23 cellular contexts compared by ENCODE assay signal in the genomic region with DNA sequence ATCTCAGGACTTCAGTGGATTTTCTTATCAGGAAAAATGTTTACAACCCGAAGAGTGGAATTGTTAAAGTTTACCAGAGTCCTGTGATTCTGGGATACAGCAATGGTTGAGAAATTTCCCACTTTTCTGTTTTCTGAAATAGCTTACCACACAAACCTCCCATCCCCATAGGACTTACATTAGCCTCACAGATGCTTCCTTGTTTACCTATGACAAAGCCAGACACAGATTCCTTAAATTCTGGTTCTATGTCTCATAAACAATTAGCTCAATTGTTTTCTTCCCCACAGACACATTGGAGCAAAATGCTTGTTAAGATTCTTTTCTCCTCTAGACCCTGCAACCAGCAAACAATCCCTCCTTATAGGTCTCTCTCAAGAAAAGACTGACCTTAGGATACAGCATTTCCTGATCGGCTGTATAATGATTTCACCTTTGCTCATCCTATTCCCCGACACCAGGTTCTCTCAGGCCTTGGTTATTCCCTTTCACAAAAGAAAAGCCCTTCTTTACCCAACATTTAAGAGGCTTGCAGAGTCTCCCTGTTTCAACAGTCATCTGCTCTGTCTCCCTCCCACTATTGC.
DNase-seq lines count a peak whose midpoint lies in the region; ATAC-seq, FAIRE-seq and TF ChIP-seq lines count a peak whose summit lies in the region.
"Had no signal": no experiment of that assay in that cellular context is flagged by ENCODE, and none has a peak within 500 bp of the region (broad histone marks: within the 10 kb centered on the region; RNA-seq: fewer than 3 reads in every experiment).

No MANE protein-coding gene starts in this region.

- H3K9me3 ChIP-seq in mesenchymal stem cell (ENCODE audit: control insufficient read depth, low read length) = peaks cover 17% of the 10 kb centered on the region
- H3K9me3 ChIP-seq: pancreas, sigmoid colon, testis had no signal

- no peak overlapping the region for H2AFZ ChIP-seq in mesenchymal stem cell (ENCODE audit: low read depth, low read length)

- H3K27ac ChIP-seq in mesenchymal stem cell (ENCODE audit: low read length, poor library complexity, severe bottlenecking) = peak overlapping the region; percentile 25
- H3K27ac ChIP-seq: brain microvascular endothelial cell, C4-2B, pancreas, sigmoid colon, testis had no signal

- H3K79me1 ChIP-seq in mesenchymal stem cell (replicated peaks; ENCODE audit: low read length, poor library complexity, severe bottlenecking) = no peaks in the 10 kb centered on the region

- WGBS in mesenchymal stem cell = 9% methylated on average over 3 of the region's 3 CpGs

- H2BK120ac ChIP-seq in mesenchymal stem cell (ENCODE audit: low read depth, low read length) = no peak overlapping the region

- H3K4me2 ChIP-seq in mesenchymal stem cell (ENCODE audit: low read length, poor library complexity, severe bottlenecking) = no peak overlapping the region

- no peak overlapping the region for H3K23ac ChIP-seq in mesenchymal stem cell (ENCODE audit: low read length in 2 of 2)

- H3K27me3 ChIP-seq in bronchial epithelial cell (ENCODE audit: control insufficient read depth, insufficient read depth, low read length) = no peaks in the 10 kb centered on the region
- H3K27me3 ChIP-seq in mesenchymal stem cell (ENCODE audit: control insufficient read depth in 1 of 2, insufficient read depth in 1 of 2, low read length in 2 of 2) = no peaks in the 10 kb centered on the region
- H3K27me3 ChIP-seq: brain microvascular endothelial cell, pancreas, sigmoid colon, testis had no signal

- H2BK12ac ChIP-seq in mesenchymal stem cell (ENCODE audit: low read length in 2 of 2) = no peak overlapping the region

- DNase-seq in COLO829 (ENCODE audit: low spot score) (peak; percentile 6), HuH-7 (ENCODE audit: low spot score) (peak; percentile 2), bronchial epithelial cell (ENCODE audit: low read depth) (peak; percentile 1), mesenchymal stem cell (peak; percentile 69), MV-4-11 (lab: John Stamatoyannopoulos, UW) (no peak)
- DNase-seq in activated CD4-positive, alpha-beta T cell treated with anti-CD3 and anti-CD28 coated beads for 4 hours = no peak
- DNase-seq: ACHN; activated CD4-positive, alpha-beta T cell treated with anti-CD3 and anti-CD28 coated beads, Interleukin-2, amount 10 ng/mL, durations not matched to agents 24 days and 14 days; activated naive CD8-positive, alpha-beta T cell treated with anti-CD3 and anti-CD28 coated beads, Interleukin-2, amount 50 U/mL, for 24 hours; brain microvascular endothelial cell; cortex of kidney; naive thymus-derived CD8-positive, alpha-beta T cell; NCI-H2171 treated with DMSO at 0.1 percent for 48 hours; NCI-H69; pancreas; sigmoid colon; testis had no signal

- TF ChIP-seq CTCF in bronchial epithelial cell (IDR thresholded peaks at IDR 0.05; ENCODE audit: insufficient read depth, low read length, severe bottlenecking) = no peak

- no peak overlapping the region for H2BK5ac ChIP-seq in mesenchymal stem cell (ENCODE audit: low read depth, low read length, poor library complexity, severe bottlenecking)

- no peak overlapping the region for H4K8ac ChIP-seq in mesenchymal stem cell (ENCODE audit: low read length)

- H3K18ac ChIP-seq in mesenchymal stem cell (ENCODE audit: low read depth in 1 of 2, low read length in 2 of 2) = no peak overlapping the region

- no peak overlapping the region for H3K4me3 ChIP-seq in bronchial epithelial cell (ENCODE audit: low read depth, low read length)
- no peak overlapping the region for H3K4me3 ChIP-seq in mesenchymal stem cell (ENCODE audit: insufficient read depth in 1 of 2, low read depth in 1 of 2, low read length in 2 of 2)
- H3K4me3 ChIP-seq: pancreas, sigmoid colon, testis had no signal

- no peak overlapping the region for H2AK5ac ChIP-seq in mesenchymal stem cell (ENCODE audit: low read length, severe bottlenecking)

- no peak overlapping the region for H3K4ac ChIP-seq in mesenchymal stem cell (ENCODE audit: low read depth in 1 of 2, low read length in 2 of 2)

- H3K9ac ChIP-seq in mesenchymal stem cell (ENCODE audit: low read length) = no peak overlapping the region

- no peaks in the 10 kb centered on the region for H3K4me1 ChIP-seq in mesenchymal stem cell (ENCODE audit: control insufficient read depth, insufficient read depth, low read depth, low read length)
- H3K4me1 ChIP-seq: pancreas, sigmoid colon, testis had no signal

- H3K36me3 ChIP-seq in bronchial epithelial cell (ENCODE audit: control insufficient read depth, insufficient read depth, low read length) = no peaks in the 10 kb centered on the region
- H3K36me3 ChIP-seq in mesenchymal stem cell (ENCODE audit: control insufficient read depth in 1 of 2, insufficient read depth in 2 of 2, low read depth in 1 of 2, low read length in 2 of 2) = no peaks in the 10 kb centered on the region
- H3K36me3 ChIP-seq: brain microvascular endothelial cell, pancreas, sigmoid colon had no signal

- no peak for ATAC-seq in GM21447 (IDR thresholded peaks at IDR 0.05; ENCODE audit: unreplicated experiment)
- ATAC-seq in HG03457 (IDR thresholded peaks at IDR 0.05; ENCODE audit: unreplicated experiment) = no peak
- ATAC-seq: activated naive CD8-positive, alpha-beta T cell treated with anti-CD3 and anti-CD28 coated beads, Interleukin-2, amount 50 U/mL, for 24 hours; naive thymus-derived CD8-positive, alpha-beta T cell; pancreas had no signal

- H4K91ac ChIP-seq in mesenchymal stem cell (ENCODE audit: low read length) = no peak overlapping the region

- no peak for FAIRE-seq in bronchial epithelial cell (lab: Jason Lieb, UNC)
- FAIRE-seq: G401.6, keratinocyte, pancreas, TTC549 had no signal

- H2BK15ac ChIP-seq in mesenchymal stem cell (ENCODE audit: low read depth, poor library complexity, severe bottlenecking) = no peak overlapping the region

- H3K14ac ChIP-seq in mesenchymal stem cell (ENCODE audit: low read length in 2 of 2) = no peak overlapping the region

Comparison
In these comparisons a context has a peak if more than half of its experiments do, and no peak if none do; other contexts are left out.
1. DNase-seq: peak in COLO829 (single experiment), HuH-7 (single experiment), bronchial epithelial cell (single experiment) and mesenchymal stem cell (single experiment); none in activated CD4-positive, alpha-beta T cell treated with anti-CD3 and anti-CD28 coated beads for 4 hours (0 of 2) and MV-4-11 (single experiment).